ENCODE assay signal across 10 cellular contexts in genomic region chr3:15329058-15330005, GRCh38. TPM values are rescaled to one million over a fixed set of nuclear protein-coding genes. Genes with fewer than 3 reads are reported as not detected.
DNase-seq lines count a peak whose midpoint lies in the region; ATAC-seq and TF ChIP-seq lines count a peak whose summit lies in the region.
"Had no signal": no experiment of that assay in that cellular context is flagged by ENCODE, and none has a peak within 500 bp of the region (broad histone marks: within the 10 kb centered on the region; RNA-seq: fewer than 3 reads in every experiment).

No MANE protein-coding gene starts in this region.

- H3K27me3 ChIP-seq in A673 (replicated peaks; ENCODE audit: insufficient read depth, low read depth, low read length, poor library complexity): no peaks in the 10 kb centered on the region
- H3K27me3 ChIP-seq in osteoblast (ENCODE audit: insufficient read depth, low read length): no peaks in the 10 kb centered on the region
- H3K27me3 ChIP-seq: BE2C had no signal

- H3K9me3 ChIP-seq in A673 (ENCODE audit: low read depth, low read length, poor library complexity, severe bottlenecking): no peaks in the 10 kb centered on the region
- no peaks in the 10 kb centered on the region for H3K9me3 ChIP-seq in osteoblast (ENCODE audit: low read depth, low read length)
- H3K9me3 ChIP-seq: BE2C had no signal

- H3K27ac ChIP-seq in A673 (ENCODE audit: low read depth, low read length, poor library complexity, severe bottlenecking) (peak overlapping the region; percentile 67), osteoblast (ENCODE audit: low read depth, low read length) (no peak overlapping the region)

- no peak for ATAC-seq in GM18520 (IDR thresholded peaks at IDR 0.05; ENCODE audit: unreplicated experiment)

- H3K79me2 ChIP-seq in osteoblast (ENCODE audit: insufficient read depth, low read length): peaks cover 64% of the 10 kb centered on the region

- H3K36me3 ChIP-seq in A673 (ENCODE audit: insufficient read depth, low read length, poor library complexity, severe bottlenecking) (no peaks in the 10 kb centered on the region), osteoblast (ENCODE audit: insufficient read depth, low read length) (peaks cover 25% of the 10 kb centered on the region)
- H3K36me3 ChIP-seq: BE2C had no signal

- H3K4me2 ChIP-seq in osteoblast (ENCODE audit: insufficient read depth, low read length): peak overlapping the region; percentile 91

- POLR2A ChIA-PET in A673 (lab: Charles Lee; ENCODE audit: low non-redundant PET): interaction anchor here (0.6 to 0.7 kb wide), 2 partner anchors 7 to 47 kb away, joined by 3 to 11 read pairs; no protein-coding TSS in a partner anchor

- peaks cover 62% of the 10 kb centered on the region for H3K4me1 ChIP-seq in A673 (ENCODE audit: insufficient read depth, low read length, poor library complexity, severe bottlenecking)
- H3K4me1 ChIP-seq in osteoblast (ENCODE audit: insufficient read depth, low read length): peaks cover 58% of the 10 kb centered on the region

- H3K4me3 ChIP-seq in A673 (ENCODE audit: low read depth, low read length, poor library complexity, severe bottlenecking): no peak overlapping the region
- peak overlapping the region; percentile 7 for H3K4me3 ChIP-seq in fibroblast of the aortic adventitia (ENCODE audit: low read depth, low read length)
- no peak overlapping the region for H3K4me3 ChIP-seq in osteoblast (ENCODE audit: insufficient read depth, low read length)

- no peak for TF ChIP-seq CTCF in A673 (conservative IDR thresholded peaks at IDR 0.05; ENCODE audit: low read depth, low read length)
- TF ChIP-seq CTCF in fibroblast of the aortic adventitia (IDR thresholded peaks at IDR 0.05; ENCODE audit: insufficient read depth, low read length): no peak
- TF ChIP-seq CTCF in osteoblast (IDR thresholded peaks at IDR 0.05; ENCODE audit: extremely low read depth, low read depth, low read length): no peak

- H4K20me1 ChIP-seq in osteoblast (ENCODE audit: insufficient read depth, low read length): peaks cover 11% of the 10 kb centered on the region

- no TSS peak for BruUV-seq in A673 (replicated peaks; lab: Mats Ljungman, UMichigan)

- intact Hi-C loops in A673 (cut with micrococcal nuclease; ENCODE audit: unreplicated experiment): loop anchor here (2.0 to 5.0 kb wide), 2 partner anchors 48 to 61 kb away; no protein-coding TSS in a partner anchor

- DNase-seq in A673 (ENCODE audit: low spot score) (peak; percentile 46), NCI-H69 (lab: John Stamatoyannopoulos, UW) (peak; percentile 80), fibroblast of the aortic adventitia (ENCODE audit: low read depth) (peak; percentile 30), osteoblast (ENCODE audit: insufficient read length, low spot score, missing footprints) (peak; percentile 64), NCI-H146 (lab: John Stamatoyannopoulos, UW) (no peak), NCI-H524 (lab: John Stamatoyannopoulos, UW) (no peak)
- DNase-seq in activated naive CD4-positive, alpha-beta T cell treated with Interleukin-2 at 50 U/mL for 16 hours: no peak
- DNase-seq: BE2C, T1000 had no signal

- H2AFZ ChIP-seq in osteoblast (ENCODE audit: low read length): no peak overlapping the region

- CTCF ChIA-PET in A673 (lab: Charles Lee): interaction anchor here (0.6 to 0.8 kb wide), 2 partner anchors 61 to 64 kb away, joined by 6 read pairs; no protein-coding TSS in a partner anchor

RNA-seq across cellular contexts. Expression of gene SH3BP5, which starts 3.1 kb away (rescaled TPM):
- total RNA-seq in A673 (2021): 20.3 and 22.5 TPM in 2 replicates
- 25.5 and 153 TPM in 2 replicates for total RNA-seq in fibroblast of the aortic adventitia (ENCODE audit: low replicate concordance)
- 65.4 and 67.3 TPM in 2 replicates for total RNA-seq in osteoblast

Comparison
In these comparisons a context has a peak if more than half of its experiments do, and no peak if none do; other contexts are left out.
1. DNase-seq: peak in A673 (single experiment), NCI-H69 (single experiment), fibroblast of the aortic adventitia (single experiment) and osteoblast (single experiment); none in NCI-H146 (single experiment), activated naive CD4-positive, alpha-beta T cell treated with Interleukin-2 at 50 U/mL for 16 hours (single experiment) and NCI-H524 (0 of 2).